In genomic region chr17:50587571-50587970, GRCh38 we compare ENCODE assay signal across 27 cellular contexts. TPM values are rescaled to one million over a fixed set of nuclear protein-coding genes. Genes with fewer than 3 reads are reported as not detected.
"Had no signal": no experiment of that assay in that cellular context is flagged by ENCODE, and none has a peak within 500 bp of the region (broad histone marks: within the 10 kb centered on the region; RNA-seq: fewer than 3 reads in every experiment).

No MANE protein-coding gene starts in this region.

- H3K27me3 Mint-ChIP-seq: stimulated activated naive CD8-positive, alpha-beta T cell treated with anti-CD3 and anti-CD28 coated beads, Interleukin-15, Interleukin-2, amounts not matched to agents 100 ng/mL and 50 ng/mL, for 24 hours had no signal

- H3K4me1 ChIP-seq: pancreas had no signal

- H3K27ac ChIP-seq: pancreas, prostate gland, spleen, tibial nerve, upper lobe of right lung, vagina had no signal

- ATAC-seq: esophagus mucosa; heart left ventricle; pancreas; sciatic nerve; stimulated activated memory B cell treated with anti-CD40 and anti-IgM and Interleukin-4, amounts not matched to agents 10 μg/mL and 1 μg/mL and 100 μg/mL, for 72 hours; upper lobe of right lung had no signal

- H3K27ac Mint-ChIP-seq: naive B cell; stimulated activated memory B cell treated with anti-CD40 and anti-IgM and Interleukin-4, amounts not matched to agents 10 μg/mL and 1 μg/mL and 100 μg/mL, for 72 hours; stimulated activated naive CD8-positive, alpha-beta T cell treated with anti-CD3 and anti-CD28 coated beads, Interleukin-15, Interleukin-2, amounts not matched to agents 100 ng/mL and 50 ng/mL, for 24 hours had no signal

- H3K27me3 ChIP-seq: pancreas, tibial nerve, upper lobe of right lung, vagina had no signal

- H3K9me3 Mint-ChIP-seq: naive B cell; stimulated activated memory B cell treated with anti-CD40 and anti-IgM and Interleukin-4, amounts not matched to agents 10 μg/mL and 1 μg/mL and 100 μg/mL, for 72 hours; stimulated activated naive CD8-positive, alpha-beta T cell treated with anti-CD3 and anti-CD28 coated beads, Interleukin-15, Interleukin-2, amounts not matched to agents 100 ng/mL and 50 ng/mL, for 24 hours had no signal

- H3K36me3 Mint-ChIP-seq: naive B cell; stimulated activated memory B cell treated with anti-CD40 and anti-IgM and Interleukin-4, amounts not matched to agents 10 μg/mL and 1 μg/mL and 100 μg/mL, for 72 hours had no signal

- DNase-seq: effector memory CD4-positive, alpha-beta T cell; heart left ventricle; hypothalamus; islet precursor cell; mesendoderm; naive B cell; nucleus accumbens; pancreas; spleen; stimulated activated CD4-positive, alpha-beta T cell treated with anti-CD3 and anti-CD28 coated beads, Interleukin-15, amount 100 ng/mL, for 24 hours; stimulated activated CD4-positive, alpha-beta T cell treated with anti-CD3 and anti-CD28 coated beads, Interleukin-1b, Interleukin-23, amount 100 ng/mL, for 48 hours; stimulated activated CD4-positive, alpha-beta T cell treated with anti-CD3 and anti-CD28 coated beads, Interleukin-4, amount 100 ng/mL, for 24 hours; upper lobe of right lung had no signal

- H3K4me3 Mint-ChIP-seq: naive B cell; stimulated activated memory B cell treated with anti-CD40 and anti-IgM and Interleukin-4, amounts not matched to agents 10 μg/mL and 1 μg/mL and 100 μg/mL, for 72 hours; stimulated activated naive CD8-positive, alpha-beta T cell treated with anti-CD3 and anti-CD28 coated beads, Interleukin-15, Interleukin-2, amounts not matched to agents 100 ng/mL and 50 ng/mL, for 24 hours had no signal

- H3K4me1 Mint-ChIP-seq: naive B cell; stimulated activated memory B cell treated with anti-CD40 and anti-IgM and Interleukin-4, amounts not matched to agents 10 μg/mL and 1 μg/mL and 100 μg/mL, for 72 hours had no signal

- H3K9me3 ChIP-seq: heart left ventricle, pancreas, prostate gland, spleen, tibial nerve, upper lobe of right lung, vagina had no signal

- H3K4me3 ChIP-seq: heart left ventricle, pancreas, prostate gland, spleen, tibial nerve, upper lobe of right lung, vagina had no signal

RNA-seq across cellular contexts. Expression of gene CACNA1G, which starts 27.1 kb away (rescaled TPM):
- total RNA-seq: glomerular endothelial cell, lung microvascular endothelial cell, upper lobe of right lung had no signal

RNA-seq across cellular contexts. Expression of gene ABCC3, which starts 47.1 kb away (rescaled TPM):
- total RNA-seq: frontal cortex had no signal
- polyA plus RNA-seq: neural cell had no signal

RNA-seq across cellular contexts. Expression of gene EPN3, which starts 55.0 kb away (rescaled TPM):
- total RNA-seq: fibroblast of lung, lung microvascular endothelial cell, skeletal muscle tissue, spleen, temporal lobe had no signal
- polyA plus RNA-seq: fibroblast of lung, neural cell had no signal
